ENCODE assay signal across 10 cellular contexts in genomic region chr7:50614721-50615518, GRCh38. TPM values are rescaled to one million over a fixed set of nuclear protein-coding genes. Genes with fewer than 3 reads are reported as not detected.
DNase-seq lines count a peak whose midpoint lies in the region; ATAC-seq and TF ChIP-seq lines count a peak whose summit lies in the region.
"Had no signal": no experiment of that assay in that cellular context is flagged by ENCODE, and none has a peak within 500 bp of the region (broad histone marks: within the 10 kb centered on the region; RNA-seq: fewer than 3 reads in every experiment).

No MANE protein-coding gene starts in this region.

- H3K36me3 ChIP-seq in RWPE2 (ENCODE audit: low read depth) = peaks cover 3% of the 10 kb centered on the region; the same call in 1 of the 2 replicates

- no peak overlapping the region for H3K27ac Mint-ChIP-seq in activated CD4-positive, alpha-beta memory T cell treated with anti-CD3 and anti-CD28 coated beads, Interleukin-2, amount 10 ng/mL, durations not matched to agents 7 days and 5 days
- H3K27ac Mint-ChIP-seq in activated CD4-positive, alpha-beta memory T cell treated with anti-CD3 and anti-CD28 coated beads for 36 hours = no peak overlapping the region
- H3K27ac Mint-ChIP-seq in stimulated activated naive B cell treated with anti-CD40 and anti-IgM and Interleukin-4, amounts not matched to agents 10 μg/mL and 1 μg/mL and 100 μg/mL, for 72 hours = no peak overlapping the region

- H3K4me1 Mint-ChIP-seq in activated CD4-positive, alpha-beta memory T cell treated with anti-CD3 and anti-CD28 coated beads, Interleukin-2, amount 10 ng/mL, durations not matched to agents 7 days and 5 days = peaks cover 26% of the 10 kb centered on the region
- peaks cover 20% of the 10 kb centered on the region for H3K4me1 Mint-ChIP-seq in activated CD4-positive, alpha-beta memory T cell treated with anti-CD3 and anti-CD28 coated beads for 36 hours (ENCODE audit: low read depth)
- peaks cover 3 to 6% of the 10 kb centered on the region in 2 donors for H3K4me1 Mint-ChIP-seq in stimulated activated naive B cell treated with anti-CD40 and anti-IgM and Interleukin-4, amounts not matched to agents 10 μg/mL and 1 μg/mL and 100 μg/mL, for 72 hours

- ATAC-seq in RWPE2 (ENCODE audit: low read depth) (no peak), HG03439 (IDR thresholded peaks at IDR 0.05; ENCODE audit: unreplicated experiment) (no peak)
- peak; percentile 42 to 48 for ATAC-seq in stimulated activated naive B cell treated with anti-CD40 and anti-IgM and Interleukin-4, amounts not matched to agents 10 μg/mL and 1 μg/mL and 100 μg/mL, for 72 hours (replicated peaks)

- TF ChIP-seq CTCF in RWPE2 (IDR thresholded peaks at IDR 0.05; ENCODE audit: poor library complexity, severe bottlenecking) = peak; percentile 36
- TF ChIP-seq CTCF in foreskin fibroblast (IDR thresholded peaks at IDR 0.05; ENCODE audit: low read depth, low read length) = peak; percentile 4

- no peaks in the 10 kb centered on the region for H3K9me3 ChIP-seq in RWPE2 (ENCODE audit: severe bottlenecking)

- CTCF ChIA-PET in activated CD4-positive, alpha-beta memory T cell treated with anti-CD3 and anti-CD28 coated beads, Interleukin-2, amount 10 ng/mL, durations not matched to agents 7 days and 5 days (lab: Charles Lee) = interaction anchor here (1.0 to 2.7 kb wide), 10 partner anchors 11 to 546 kb away, joined by 3 to 12 read pairs (median 5); no protein-coding TSS in a partner anchor
- CTCF ChIA-PET in activated CD4-positive, alpha-beta memory T cell treated with anti-CD3 and anti-CD28 coated beads for 36 hours (lab: Charles Lee) = interaction anchor here (0.8 to 2.9 kb wide), 6 partner anchors 14 to 546 kb away, joined by 3 to 18 read pairs (median 9); no protein-coding TSS in a partner anchor

- H3K4me3 Mint-ChIP-seq in activated CD4-positive, alpha-beta memory T cell treated with anti-CD3 and anti-CD28 coated beads, Interleukin-2, amount 10 ng/mL, durations not matched to agents 7 days and 5 days = no peak overlapping the region
- no peak overlapping the region for H3K4me3 Mint-ChIP-seq in activated CD4-positive, alpha-beta memory T cell treated with anti-CD3 and anti-CD28 coated beads for 36 hours
- no peak overlapping the region for H3K4me3 Mint-ChIP-seq in stimulated activated naive B cell treated with anti-CD40 and anti-IgM and Interleukin-4, amounts not matched to agents 10 μg/mL and 1 μg/mL and 100 μg/mL, for 72 hours

- POLR2A ChIA-PET in activated CD4-positive, alpha-beta memory T cell treated with anti-CD3 and anti-CD28 coated beads, Interleukin-2, amount 10 ng/mL, durations not matched to agents 7 days and 5 days (lab: Charles Lee) = interaction anchor here (1.1 to 1.3 kb wide), 2 partner anchors 17 kb away, joined by 3 to 4 read pairs; no protein-coding TSS in a partner anchor
- POLR2A ChIA-PET in activated CD4-positive, alpha-beta memory T cell treated with anti-CD3 and anti-CD28 coated beads for 36 hours (lab: Charles Lee) = no interaction called here

- peaks cover 1% of the 10 kb centered on the region for H3K27me3 Mint-ChIP-seq in activated CD4-positive, alpha-beta memory T cell treated with anti-CD3 and anti-CD28 coated beads, Interleukin-2, amount 10 ng/mL, durations not matched to agents 7 days and 5 days
- H3K27me3 Mint-ChIP-seq in activated CD4-positive, alpha-beta memory T cell treated with anti-CD3 and anti-CD28 coated beads for 36 hours = no peaks in the 10 kb centered on the region
- H3K27me3 Mint-ChIP-seq in stimulated activated naive B cell treated with anti-CD40 and anti-IgM and Interleukin-4, amounts not matched to agents 10 μg/mL and 1 μg/mL and 100 μg/mL, for 72 hours = no peaks in the 10 kb centered on the region

- no peaks in the 10 kb centered on the region for H3K27me3 ChIP-seq in RWPE2 (ENCODE audit: insufficient read depth, poor library complexity, severe bottlenecking)

- H3K4me1 ChIP-seq in RWPE2 (ENCODE audit: insufficient read depth, poor library complexity, severe bottlenecking) = peaks cover 9% of the 10 kb centered on the region

- DNase-seq in activated CD4-positive, alpha-beta memory T cell treated with anti-CD3 and anti-CD28 coated beads, Interleukin-2, amount 10 ng/mL, durations not matched to agents 7 days and 5 days = peak; percentile 23
- DNase-seq in activated CD4-positive, alpha-beta memory T cell treated with anti-CD3 and anti-CD28 coated beads for 36 hours = no peak
- DNase-seq in RWPE2 (ENCODE audit: low spot score) (no peak), foreskin fibroblast (peak in 1 of 2 donors; percentile 33), NCI-H1105 treated with DMSO at 0.1 percent for 48 hours (lab: John Stamatoyannopoulos, UW) (no peak), COLO829 (ENCODE audit: low spot score) (no peak)
- DNase-seq in stimulated activated naive B cell treated with anti-CD40 and anti-IgM and Interleukin-4, amounts not matched to agents 10 μg/mL and 1 μg/mL and 100 μg/mL, for 72 hours = no peak
- DNase-seq: stimulated activated CD4-positive, alpha-beta T cell treated with anti-CD3 and anti-CD28 coated beads, Interleukin-2, amount 100 ng/mL, for 48 hours had no signal

- intact Hi-C loops in activated CD4-positive, alpha-beta memory T cell treated with anti-CD3 and anti-CD28 coated beads for 36 hours (cut with micrococcal nuclease) = loop anchor here (1.0 to 5.0 kb wide), 5 partner anchors 47 to 527 kb away; no protein-coding TSS in a partner anchor

- no peaks in the 10 kb centered on the region for H3K36me3 Mint-ChIP-seq in activated CD4-positive, alpha-beta memory T cell treated with anti-CD3 and anti-CD28 coated beads, Interleukin-2, amount 10 ng/mL, durations not matched to agents 7 days and 5 days (ENCODE audit: low read depth)
- H3K36me3 Mint-ChIP-seq in activated CD4-positive, alpha-beta memory T cell treated with anti-CD3 and anti-CD28 coated beads for 36 hours = peaks cover 9% of the 10 kb centered on the region
- H3K36me3 Mint-ChIP-seq in stimulated activated naive B cell treated with anti-CD40 and anti-IgM and Interleukin-4, amounts not matched to agents 10 μg/mL and 1 μg/mL and 100 μg/mL, for 72 hours = no peaks in the 10 kb centered on the region

- H3K9me3 Mint-ChIP-seq in activated CD4-positive, alpha-beta memory T cell treated with anti-CD3 and anti-CD28 coated beads, Interleukin-2, amount 10 ng/mL, durations not matched to agents 7 days and 5 days = no peaks in the 10 kb centered on the region
- no peaks in the 10 kb centered on the region for H3K9me3 Mint-ChIP-seq in activated CD4-positive, alpha-beta memory T cell treated with anti-CD3 and anti-CD28 coated beads for 36 hours
- H3K9me3 Mint-ChIP-seq in stimulated activated naive B cell treated with anti-CD40 and anti-IgM and Interleukin-4, amounts not matched to agents 10 μg/mL and 1 μg/mL and 100 μg/mL, for 72 hours = no peaks in the 10 kb centered on the region

- H3K4me3 ChIP-seq in RWPE2 (ENCODE audit: severe bottlenecking) (no peak overlapping the region), foreskin fibroblast (ENCODE audit: low read depth in 1 of 2, low read length in 2 of 2) (no peak overlapping the region)

- H3K27ac ChIP-seq in RWPE2 (ENCODE audit: poor library complexity, severe bottlenecking) = no peak overlapping the region

RNA-seq across cellular contexts. Expression of gene DDC, which starts 49.7 kb away (rescaled TPM):
- not detected for total RNA-seq in activated CD4-positive, alpha-beta memory T cell treated with anti-CD3 and anti-CD28 coated beads, Interleukin-2, amount 10 ng/mL, durations not matched to agents 7 days and 5 days
- total RNA-seq in activated CD4-positive, alpha-beta memory T cell treated with anti-CD3 and anti-CD28 coated beads for 36 hours = not detected
- total RNA-seq: T-helper 1 cell treated with Interleukin-12 subunit alpha and Interleukin-12 subunit beta and Interleukin-4 antibody, amounts not matched to agents 30 ng/mL and 1 ng/mL, for 36 hours had no signal

Comparison
In these comparisons a context has a peak if more than half of its experiments do, and no peak if none do; other contexts are left out.
1. ATAC-seq: peak in stimulated activated naive B cell treated with anti-CD40 and anti-IgM and Interleukin-4, amounts not matched to agents 10 μg/mL and 1 μg/mL and 100 μg/mL, for 72 hours (2 of 2); none in RWPE2 (single experiment) and HG03439 (single experiment).